Comparison of ENCODE assay signal across 7 cellular contexts in the genomic region with DNA sequence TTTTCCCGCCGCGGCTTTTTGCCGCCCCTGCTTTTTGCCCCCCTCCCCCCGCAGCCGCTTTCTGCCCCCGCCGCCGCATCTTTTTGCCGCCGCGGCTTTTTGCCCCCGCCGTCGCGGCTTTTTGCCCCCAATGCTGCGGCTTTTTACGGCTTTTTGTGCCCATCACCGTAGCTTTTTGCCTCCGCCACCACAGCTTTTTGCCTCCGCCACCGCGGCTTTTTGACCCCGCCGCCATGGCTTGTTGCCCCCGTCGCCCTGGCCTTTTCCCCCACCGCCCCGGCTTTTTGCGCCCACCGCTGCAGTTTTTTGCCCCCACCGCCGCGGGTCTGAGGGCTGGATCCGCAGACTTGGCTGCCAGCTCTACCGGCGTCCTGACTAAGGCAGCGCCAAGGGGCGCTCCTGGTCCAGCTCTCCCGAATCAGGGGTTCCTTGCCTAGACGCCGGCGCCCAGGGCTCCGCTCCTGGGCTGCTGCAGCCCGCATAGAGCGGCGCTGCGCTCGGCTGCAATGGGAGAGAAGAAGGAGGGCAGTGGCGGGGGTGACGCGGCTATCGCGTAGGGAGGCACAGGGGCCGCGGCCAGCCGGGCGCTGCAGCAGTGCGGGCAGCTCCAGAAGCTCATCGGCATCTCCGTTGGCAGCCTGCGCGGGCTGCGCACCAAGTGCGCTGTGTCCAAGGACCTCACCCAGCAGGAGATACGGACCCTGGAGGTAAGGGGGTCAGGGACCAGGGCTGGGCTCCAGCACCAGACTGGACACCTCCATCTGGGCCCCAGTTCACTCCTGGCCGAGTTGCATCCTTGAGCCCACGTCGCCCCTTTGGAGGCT.
A peak's percentile ranks its signal among the peaks of the same experiment; 100 is the strongest.
DNase-seq lines count a peak whose midpoint lies in the region; ATAC-seq, FAIRE-seq and TF ChIP-seq lines count a peak whose summit lies in the region.
"Not testable (repeated sequence)": the region's sequence is repeated elsewhere in the genome, so short reads cannot be mapped to it uniquely, and the experiment has no call there.

No MANE protein-coding gene starts in this region.

- not testable (repeated sequence) for H3K9me3 Mint-ChIP-seq in activated CD4-positive, alpha-beta T cell treated with anti-CD3 and anti-CD28 coated beads for 36 hours (ENCODE audit: low read depth)

- not testable (repeated sequence) for H3K9me3 ChIP-seq in kidney (ENCODE audit: control insufficient read depth in 1 of 2, low read length in 2 of 2); pancreas; testis

- not testable (repeated sequence) for TF ChIP-seq POLR2A in testis (IDR thresholded peaks at IDR 0.05)

- not testable (repeated sequence) for H3K4me1 Mint-ChIP-seq in activated CD4-positive, alpha-beta T cell treated with anti-CD3 and anti-CD28 coated beads for 36 hours

- not testable (repeated sequence) for H3K36me3 Mint-ChIP-seq in activated CD4-positive, alpha-beta T cell treated with anti-CD3 and anti-CD28 coated beads for 36 hours (ENCODE audit: low read depth)

- H3K27ac ChIP-seq in HL-60 (replicated peaks); kidney (ENCODE audit: low read depth in 2 of 2, low read length in 2 of 2); pancreas; testis: not testable (repeated sequence)

- peaks cover 20% of the 10 kb centered on the region for H3K27me3 Mint-ChIP-seq in activated CD4-positive, alpha-beta T cell treated with anti-CD3 and anti-CD28 coated beads for 36 hours

- not testable (repeated sequence) for H3K9ac ChIP-seq in kidney (ENCODE audit: low read length in 2 of 2)

- H3K27me3 ChIP-seq in HL-60 (ENCODE audit: insufficient read depth, poor library complexity, severe bottlenecking) (peaks cover 18% of the 10 kb centered on the region), pancreas (peaks cover 5 to 20% (median 6%) of the 10 kb centered on the region in 4 donors)
- H3K27me3 ChIP-seq in testis: not testable (repeated sequence)

- POLR2A ChIA-PET in activated CD4-positive, alpha-beta T cell treated with anti-CD3 and anti-CD28 coated beads for 36 hours (lab: Charles Lee): not testable (repeated sequence)

- not testable (repeated sequence) for ATAC-seq in activated CD4-positive, alpha-beta T cell treated with anti-CD3 and anti-CD28 coated beads for 36 hours
- peak; percentile 34 for ATAC-seq in Right ventricle myocardium inferior
- ATAC-seq in pancreas: peak; percentile 55 to 76 (median 67)

- H3K4me1 ChIP-seq in kidney (ENCODE audit: control insufficient read depth in 1 of 2, insufficient read depth in 1 of 2, low read depth in 1 of 2, low read length in 2 of 2); pancreas: not testable (repeated sequence)
- H3K4me1 ChIP-seq in testis: peaks cover 13% of the 10 kb centered on the region

- not testable (repeated sequence) for H3K27ac Mint-ChIP-seq in activated CD4-positive, alpha-beta T cell treated with anti-CD3 and anti-CD28 coated beads for 36 hours

- peak overlapping the region; percentile 15 for H3K4me3 Mint-ChIP-seq in activated CD4-positive, alpha-beta T cell treated with anti-CD3 and anti-CD28 coated beads for 36 hours

- H3K36me3 ChIP-seq in kidney (ENCODE audit: control insufficient read depth in 1 of 2, insufficient read depth in 2 of 2, low read length in 2 of 2); pancreas; testis (ENCODE audit: low read depth, missing control alignments): not testable (repeated sequence)

- intact Hi-C loops in activated CD4-positive, alpha-beta T cell treated with anti-CD3 and anti-CD28 coated beads for 36 hours (cut with DNase I, micrococcal nuclease); Right ventricle myocardium inferior (cut with DNase I); kidney (cut with DNase I); pancreas (cut with DNase I); testis (cut with DNase I; ENCODE audit: low total_unique reads): not testable (repeated sequence)

- TF ChIP-seq CTCF in HL-60 (IDR thresholded peaks at IDR 0.05; ENCODE audit: insufficient read depth, low read length); kidney (IDR thresholded peaks at IDR 0.05; ENCODE audit: borderline replicate concordance, extremely low read depth, insufficient read depth); pancreas (IDR thresholded peaks at IDR 0.05); testis (IDR thresholded peaks at IDR 0.05): not testable (repeated sequence)

- DNase-seq in HL-60 (ENCODE audit: low read depth in 1 of 2, low spot score in 1 of 2); Right ventricle myocardium inferior (ENCODE audit: missing footprints); testis: not testable (repeated sequence)
- DNase-seq in activated CD4-positive, alpha-beta T cell treated with anti-CD3 and anti-CD28 coated beads for 36 hours: peak; percentile 5
- DNase-seq in cerebellum (ENCODE audit: low spot score) (peak; percentile 0), kidney (peak; percentile 76), pancreas (peak in 4 of 6 donors; percentile 11 to 69 (median 42))

- FAIRE-seq in kidney (lab: Jason Lieb, UNC); pancreas (lab: Jason Lieb, UNC): not testable (repeated sequence)

- H3K4me3 ChIP-seq in HL-60 (replicated peaks; ENCODE audit: insufficient read depth, low read length) (peak overlapping the region; percentile 17; the same call in 1 of the 2 replicates), pancreas (peak overlapping the region in 3 of 4 donors; percentile 30 to 50 (median 31)), testis (peak overlapping the region; percentile 37 to 42)
- H3K4me3 ChIP-seq in kidney (ENCODE audit: low read length in 2 of 2): not testable (repeated sequence)

- CTCF ChIA-PET in activated CD4-positive, alpha-beta T cell treated with anti-CD3 and anti-CD28 coated beads for 36 hours (lab: Charles Lee): not testable (repeated sequence)

- 10 to 13% methylated on average over 48 to 49 of the region's 69 CpGs for WGBS in pancreas, 2 donors
- 10 to 16% methylated on average over 35 to 55 of the region's 69 CpGs for WGBS in testis, 2 donors
